Comparison of ENCODE assay signal across 25 cellular contexts in the genomic region with DNA sequence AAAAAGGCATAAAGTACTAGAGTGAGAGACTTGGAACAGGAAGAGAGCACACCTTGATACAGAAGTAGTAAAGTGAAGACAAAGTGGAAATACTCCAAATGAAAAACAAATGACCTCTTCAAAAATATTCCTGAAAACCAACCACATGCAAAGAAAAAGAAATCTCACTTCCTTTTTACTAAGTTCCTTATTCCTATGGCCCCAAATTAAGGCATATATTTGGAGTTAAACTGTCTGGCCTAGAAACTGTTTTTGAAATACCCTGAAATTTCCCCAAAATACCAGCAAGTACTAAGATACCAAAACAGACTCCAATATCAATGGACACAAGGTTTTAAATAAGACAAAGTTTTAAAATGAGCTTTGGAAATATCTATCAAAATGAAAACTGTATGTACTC. TPM values are rescaled to one million over a fixed set of nuclear protein-coding genes. Genes with fewer than 3 reads are reported as not detected.
DNase-seq lines count a peak whose midpoint lies in the region; ATAC-seq, FAIRE-seq and TF ChIP-seq lines count a peak whose summit lies in the region.
"Had no signal": no experiment of that assay in that cellular context is flagged by ENCODE, and none has a peak within 500 bp of the region (broad histone marks: within the 10 kb centered on the region; RNA-seq: fewer than 3 reads in every experiment).

No MANE protein-coding gene starts in this region.

- CTCF ChIA-PET in PC-3 (lab: Charles Lee), result no interaction called here

- no peak overlapping the region for H3K4me2 ChIP-seq in PC-3 (ENCODE audit: low read length)

- no peaks in the 10 kb centered on the region for H3K9me2 ChIP-seq in PC-3 (replicated peaks; ENCODE audit: low read length)

- TF ChIP-seq CTCF in PC-3 (conservative IDR thresholded peaks at IDR 0.05; ENCODE audit: low read depth, low read length), result no peak
- TF ChIP-seq CTCF in neural crest cell (conservative IDR thresholded peaks at IDR 0.05), result no peak
- TF ChIP-seq CTCF in GM20000 (IDR thresholded peaks at IDR 0.05; ENCODE audit: extremely low read depth, missing control alignments), result no peak
- no peak for TF ChIP-seq CTCF in lower lobe of right lung (IDR thresholded peaks at IDR 0.05)

- intact Hi-C loops in PC-3 (cut with micrococcal nuclease), result no loop called here
- intact Hi-C loops in lower lobe of right lung (cut with DNase I), result no loop called here

- H4K20me1 ChIP-seq in PC-3 (ENCODE audit: low read length), result no peaks in the 10 kb centered on the region

- ATAC-seq in PC-3 (no peak), HG03460 (IDR thresholded peaks at IDR 0.05; ENCODE audit: unreplicated experiment) (no peak), lower lobe of right lung (no peak)
- ATAC-seq: stimulated activated naive CD8-positive, alpha-beta T cell treated with anti-CD3 and anti-CD28 coated beads, Interleukin-15, amount 100 ng/mL, for 72 hours had no signal

- H3K27me3 Mint-ChIP-seq in neural crest cell (ENCODE audit: low read depth), result no peaks in the 10 kb centered on the region
- H3K27me3 Mint-ChIP-seq: progenitor cell of endocrine pancreas; stimulated activated naive CD8-positive, alpha-beta T cell treated with anti-CD3 and anti-CD28 coated beads, Interleukin-15, amount 100 ng/mL, for 72 hours had no signal

- H3K4me1 ChIP-seq in PC-3 (ENCODE audit: insufficient read depth, low read length) (peaks cover 12% of the 10 kb centered on the region), lower lobe of right lung (peaks cover 8% of the 10 kb centered on the region)
- H3K4me1 ChIP-seq: adrenal gland, upper lobe of left lung had no signal

- DNase-seq in SIG-M5 treated with dmso at 0.1 percent for 504 hours (lab: John Stamatoyannopoulos, UW; ENCODE audit: unreplicated experiment) (peak; percentile 64), SIG-M5 (lab: John Stamatoyannopoulos, UW) (no peak), GM19239 (ENCODE audit: insufficient read length, low spot score) (no peak), PC-3 (no peak), neural crest cell (ENCODE audit: low read depth, low spot score) (no peak), GM20000 (ENCODE audit: low spot score) (no peak), lower lobe of right lung (no peak)
- DNase-seq: 8988T; activated CD4-positive, alpha-beta T cell treated with anti-CD3 and anti-CD28 coated beads for 1 hour; adrenal gland; BE2C; DMS153; foreskin fibroblast; hippocampal formation; NCI-H1930; NCI-H524; stimulated activated naive CD8-positive, alpha-beta T cell treated with anti-CD3 and anti-CD28 coated beads, Interleukin-15, amount 100 ng/mL, for 72 hours; T1000; upper lobe of left lung had no signal

- FAIRE-seq in GM19239 (lab: Jason Lieb, UNC), result peak; percentile 66
- FAIRE-seq: bronchial epithelial cell, keratinocyte had no signal

- no TSS peak for BruUV-seq in PC-3 (replicated peaks; lab: Mats Ljungman, UMichigan)

- peaks cover 20% of the 10 kb centered on the region for H3K36me3 Mint-ChIP-seq in neural crest cell (ENCODE audit: low read depth)

- no peaks in the 10 kb centered on the region for H3K9me3 ChIP-seq in PC-3 (ENCODE audit: low read length)
- no peaks in the 10 kb centered on the region for H3K9me3 ChIP-seq in lower lobe of right lung
- H3K9me3 ChIP-seq: adrenal gland, BE2C, upper lobe of left lung had no signal

- H3K36me3 ChIP-seq in PC-3 (ENCODE audit: low read depth, low read length) (peaks cover 19% of the 10 kb centered on the region), lower lobe of right lung (peaks cover 24% of the 10 kb centered on the region)

- H3K4me3 ChIP-seq in PC-3 (ENCODE audit: low read length), result no peak overlapping the region
- H3K4me3 ChIP-seq in lower lobe of right lung, result no peak overlapping the region
- H3K4me3 ChIP-seq: adrenal gland, upper lobe of left lung had no signal

- H3K4me3 Mint-ChIP-seq in neural crest cell, result no peak overlapping the region
- H3K4me3 Mint-ChIP-seq: nephron; stimulated activated naive CD8-positive, alpha-beta T cell treated with anti-CD3 and anti-CD28 coated beads, Interleukin-15, amount 100 ng/mL, for 72 hours had no signal

- POLR2A ChIA-PET in PC-3 (lab: Charles Lee; ENCODE audit: unreplicated experiment), result no interaction called here

- no peak overlapping the region for H3K9ac ChIP-seq in PC-3 (ENCODE audit: low read length)

- H3K9me3 Mint-ChIP-seq in neural crest cell, result no peaks in the 10 kb centered on the region
- H3K9me3 Mint-ChIP-seq: activated T-helper 2 cell treated with anti-CD3 and anti-CD28 coated beads, Interferon-gamma antibody, Interleukin-2, Interleukin-4, amounts not matched to agents 10 μg/mL and 5 μg/mL and 100 μg/mL, durations not matched to agents 14 hours and 24 hours and 36 hours; stimulated activated naive CD8-positive, alpha-beta T cell treated with anti-CD3 and anti-CD28 coated beads, Interleukin-15, amount 100 ng/mL, for 72 hours had no signal

- H3K79me2 ChIP-seq in PC-3 (ENCODE audit: low read length), result no peaks in the 10 kb centered on the region

- peak overlapping the region; percentile 15 for H3K27ac ChIP-seq in PC-3 (ENCODE audit: low read length)
- no peak overlapping the region for H3K27ac ChIP-seq in lower lobe of right lung
- H3K27ac ChIP-seq: adrenal gland, upper lobe of left lung had no signal

- H3F3A ChIP-seq in PC-3 (ENCODE audit: low read length, unreplicated experiment), result no peaks in the 10 kb centered on the region

- H3K27me3 ChIP-seq in PC-3 (ENCODE audit: low read length) (no peaks in the 10 kb centered on the region), lower lobe of right lung (ENCODE audit: low read depth) (no peaks in the 10 kb centered on the region)
- H3K27me3 ChIP-seq: adrenal gland, BE2C, upper lobe of left lung had no signal

- H3K27ac Mint-ChIP-seq in neural crest cell (ENCODE audit: unreplicated experiment), result peak overlapping the region; percentile 30
- H3K27ac Mint-ChIP-seq: activated T-helper 2 cell treated with anti-CD3 and anti-CD28 coated beads, Interferon-gamma antibody, Interleukin-2, Interleukin-4, amounts not matched to agents 10 μg/mL and 5 μg/mL and 100 μg/mL, durations not matched to agents 14 hours and 24 hours and 36 hours; progenitor cell of endocrine pancreas; stimulated activated naive CD8-positive, alpha-beta T cell treated with anti-CD3 and anti-CD28 coated beads, Interleukin-15, amount 100 ng/mL, for 72 hours had no signal

- H3K4me1 Mint-ChIP-seq in neural crest cell, result peaks cover 7% of the 10 kb centered on the region

- H2AFZ ChIP-seq in PC-3 (ENCODE audit: low read length), result no peak overlapping the region

RNA-seq across cellular contexts. Expression of gene ZNF148, which starts 58.2 kb away (rescaled TPM):
- total RNA-seq in PC-3 (2014; rRNA removed), result 18.1 and 23.3 TPM in 2 replicates
- 38.1 and 38.3 TPM in 2 replicates for total RNA-seq in neural crest cell
- total RNA-seq in lower lobe of right lung, result 48.2 TPM
